ENCODE assay signal across 16 cellular contexts in genomic region chr16:80607204-80607603, GRCh38.
A peak's percentile ranks its signal among the peaks of the same experiment; 100 is the strongest.
DNase-seq lines count a peak whose midpoint lies in the region; ATAC-seq and TF ChIP-seq lines count a peak whose summit lies in the region.
"Had no signal": no experiment of that assay in that cellular context is flagged by ENCODE, and none has a peak within 500 bp of the region (broad histone marks: within the 10 kb centered on the region; RNA-seq: fewer than 3 reads in every experiment).

No MANE protein-coding gene starts in this region.

- TF ChIP-seq CTCF in IMR-90 (conservative IDR thresholded peaks at IDR 0.05; ENCODE audit: low read depth, low read length) (no peak), breast epithelium (IDR thresholded peaks at IDR 0.05) (no peak)

- TF ChIP-seq POLR2A in IMR-90 (IDR thresholded peaks at IDR 0.05; ENCODE audit: low read depth, low read length) (no peak), breast epithelium (IDR thresholded peaks at IDR 0.05) (no peak)

- H3K9me1 ChIP-seq in IMR-90 (ENCODE audit: insufficient read depth, low read length), result no peaks in the 10 kb centered on the region

- no TSS peak for BruUV-seq in IMR-90 (replicated peaks; lab: Mats Ljungman, UMichigan)

- no peak overlapping the region for H2AK9ac ChIP-seq in IMR-90 (replicated peaks; ENCODE audit: low read depth, low read length, poor library complexity)

- H3K56ac ChIP-seq in IMR-90 (ENCODE audit: extremely low read depth, insufficient read depth, low read length), result no peak overlapping the region

- DNase-seq in IMR-90, result no peak
- no peak for DNase-seq in neuronal stem cell (ENCODE audit: low spot score)
- no peak for DNase-seq in breast epithelium (ENCODE audit: low spot score in 2 of 2)
- no peak for DNase-seq in effector memory CD8-positive, alpha-beta T cell
- DNase-seq: Caco-2; CD8-positive, alpha-beta T cell; DMS153; DND-41; GM23248; H7; HCEC 1CT had no signal

- H2AK5ac ChIP-seq in IMR-90 (ENCODE audit: low read depth, low read length) (no peak overlapping the region), neuronal stem cell (ENCODE audit: low read depth, low read length) (no peak overlapping the region)

- H3K36me3 Mint-ChIP-seq in effector memory CD8-positive, alpha-beta T cell (ENCODE audit: insufficient read depth), result peaks cover 8% of the 10 kb centered on the region

- no peaks in the 10 kb centered on the region for H3K27me3 ChIP-seq in BLaER1
- no peaks in the 10 kb centered on the region for H3K27me3 ChIP-seq in IMR-90 (ENCODE audit: control insufficient read depth, insufficient read depth, low read length)
- H3K27me3 ChIP-seq in neuronal stem cell (ENCODE audit: control insufficient read depth in 3 of 3, insufficient read depth in 3 of 3, low read depth in 1 of 3, low read length in 3 of 3), result no peaks in the 10 kb centered on the region
- no peaks in the 10 kb centered on the region for H3K27me3 ChIP-seq in breast epithelium
- H3K27me3 ChIP-seq: BLaER1 treated with 17β-estradiol and CSF1 and Interleukin-3, amounts not matched to agents 10 nM and 100 nM had no signal

- peaks cover 23% of the 10 kb centered on the region for H3K4me1 ChIP-seq in BLaER1
- no peaks in the 10 kb centered on the region; the same call in 1 of the 2 replicates for H3K4me1 ChIP-seq in IMR-90 (ENCODE audit: control insufficient read depth, insufficient read depth, low read length)
- H3K4me1 ChIP-seq in neuronal stem cell (ENCODE audit: control insufficient read depth in 2 of 2, insufficient read depth in 1 of 2, low read depth in 1 of 2, low read length in 2 of 2), result peaks cover 0 to 3% of the 10 kb centered on the region in 2 donors
- H3K4me1 ChIP-seq in breast epithelium, result no peaks in the 10 kb centered on the region
- H3K4me1 ChIP-seq: Caco-2 had no signal

- intact Hi-C loops in IMR-90 (cut with micrococcal nuclease), result no loop called here
- intact Hi-C loops in breast epithelium (cut with DNase I; ENCODE audit: low total_unique reads), result no loop called here

- no peak overlapping the region for H2BK120ac ChIP-seq in IMR-90 (ENCODE audit: low read depth, low read length)
- H2BK120ac ChIP-seq in neuronal stem cell (ENCODE audit: low read depth, low read length), result no peak overlapping the region

- peaks cover 24% of the 10 kb centered on the region for H3K9me3 ChIP-seq in BLaER1
- peaks cover 8% of the 10 kb centered on the region; the same call in 1 of the 2 replicates for H3K9me3 ChIP-seq in IMR-90 (ENCODE audit: control insufficient read depth, insufficient read depth, low read length)
- peaks cover 0 to 2% of the 10 kb centered on the region in 2 donors for H3K9me3 ChIP-seq in neuronal stem cell (replicated peaks in 1 of 2; ENCODE audit: control insufficient read depth in 2 of 2, insufficient read depth in 1 of 2, low read depth in 1 of 2, low read length in 2 of 2)
- no peaks in the 10 kb centered on the region for H3K9me3 ChIP-seq in breast epithelium
- H3K9me3 ChIP-seq: Caco-2 had no signal

- H2BK20ac ChIP-seq in IMR-90 (ENCODE audit: low read depth, low read length), result no peak overlapping the region

- H3K36me3 ChIP-seq in BLaER1, result peaks cover 59% of the 10 kb centered on the region
- no peaks in the 10 kb centered on the region for H3K36me3 ChIP-seq in IMR-90 (ENCODE audit: control insufficient read depth, insufficient read depth, low read length)
- peaks cover 0 to 2% of the 10 kb centered on the region in 2 donors for H3K36me3 ChIP-seq in neuronal stem cell (replicated peaks in 1 of 2; ENCODE audit: control insufficient read depth in 2 of 2, insufficient read depth in 2 of 2, low read length in 2 of 2)
- H3K36me3 ChIP-seq in breast epithelium, result no peaks in the 10 kb centered on the region

- no peaks in the 10 kb centered on the region for H3K27me3 Mint-ChIP-seq in effector memory CD8-positive, alpha-beta T cell
- H3K27me3 Mint-ChIP-seq: B cell had no signal

- H4K8ac ChIP-seq in IMR-90 (ENCODE audit: low read depth in 2 of 2, low read length in 2 of 2) (no peak overlapping the region), neuronal stem cell (ENCODE audit: low read depth, low read length) (no peak overlapping the region)

- no peak overlapping the region for H2BK5ac ChIP-seq in IMR-90 (ENCODE audit: low read depth, low read length, poor library complexity, severe bottlenecking)
- no peak overlapping the region for H2BK5ac ChIP-seq in neuronal stem cell (ENCODE audit: low read length)

- H3K4me2 ChIP-seq in BLaER1 (no peak overlapping the region), IMR-90 (ENCODE audit: low read depth, low read length) (no peak overlapping the region), neuronal stem cell (ENCODE audit: insufficient read depth, low read length, poor library complexity, severe bottlenecking) (no peak overlapping the region)

- H3K18ac ChIP-seq in IMR-90 (ENCODE audit: low read depth, low read length), result no peak overlapping the region
- H3K18ac ChIP-seq in neuronal stem cell (ENCODE audit: low read length), result no peak overlapping the region

- H2BK15ac ChIP-seq in IMR-90 (ENCODE audit: low read depth, low read length) (no peak overlapping the region), neuronal stem cell (ENCODE audit: low read length) (no peak overlapping the region)

- no peak overlapping the region for H3K27ac ChIP-seq in BLaER1
- H3K27ac ChIP-seq in IMR-90 (ENCODE audit: insufficient read depth, low read length), result no peak overlapping the region
- H3K27ac ChIP-seq in neuronal stem cell (replicated peaks; ENCODE audit: low read length), result no peak overlapping the region
- no peak overlapping the region for H3K27ac ChIP-seq in breast epithelium
- H3K27ac ChIP-seq: 22Rv1; BLaER1 treated with 17β-estradiol and CSF1 and Interleukin-3, amounts not matched to agents 10 nM and 100 nM; GM23248 had no signal

- peak overlapping the region; percentile 32 for H2AFZ ChIP-seq in IMR-90 (replicated peaks; ENCODE audit: low read length, poor library complexity)
- H2AFZ ChIP-seq in neuronal stem cell (ENCODE audit: low read length), result no peak overlapping the region
- H2AFZ ChIP-seq: GM23248 had no signal

- H3K14ac ChIP-seq in IMR-90 (replicated peaks; ENCODE audit: low read depth, low read length), result no peak overlapping the region
- H3K14ac ChIP-seq in neuronal stem cell (ENCODE audit: low read length), result peak overlapping the region; percentile 25

- no peak overlapping the region for H3K4ac ChIP-seq in IMR-90 (ENCODE audit: low read depth, low read length)
- no peak overlapping the region for H3K4ac ChIP-seq in neuronal stem cell (ENCODE audit: low read length)

- H3K9ac ChIP-seq in BLaER1 (no peak overlapping the region), IMR-90 (ENCODE audit: low read depth, low read length) (no peak overlapping the region), neuronal stem cell (ENCODE audit: low read depth, low read length, poor library complexity) (peak overlapping the region; percentile 38)
- H3K9ac ChIP-seq: BLaER1 treated with 17β-estradiol and CSF1 and Interleukin-3, amounts not matched to agents 10 nM and 100 nM; GM23248 had no signal

- CTCF ChIA-PET in IMR-90 (lab: Yijun Ruan, JAX), result no interaction called here

- in situ Hi-C loops in IMR-90 (cut with MboI; ENCODE audit: low sequenced_read_pairs), result no loop called here

- dilution Hi-C loops in IMR-90 (cut with HindIII; ENCODE audit: low sequenced_read_pairs, unreplicated experiment), result no loop called here

- H3K4me3 Mint-ChIP-seq in effector memory CD8-positive, alpha-beta T cell, result peak overlapping the region in 1 of 2 donors; percentile 4
- H3K4me3 Mint-ChIP-seq: B cell; CD8-positive, alpha-beta T cell had no signal

- no peak overlapping the region for H2BK12ac ChIP-seq in neuronal stem cell (ENCODE audit: low read length)

- H4K20me1 ChIP-seq in BLaER1, result no peaks in the 10 kb centered on the region
- H4K20me1 ChIP-seq in IMR-90 (ENCODE audit: insufficient read depth, low read length), result no peaks in the 10 kb centered on the region

- peak overlapping the region in 1 of 2 donors; percentile 67 for H3K27ac Mint-ChIP-seq in effector memory CD8-positive, alpha-beta T cell
- H3K27ac Mint-ChIP-seq: B cell had no signal

- peaks cover 0 to 11% of the 10 kb centered on the region in 2 donors for H3K9me3 Mint-ChIP-seq in effector memory CD8-positive, alpha-beta T cell

- WGBS in IMR-90 (ENCODE audit: extremely low coverage in 2 of 2, insufficient read length in 1 of 2), 2 experiments, result no CpG with 5 or more reads among the region's 6 CpGs
- WGBS in neuronal stem cell (ENCODE audit: extremely low coverage in 2 of 2, insufficient read length in 2 of 2, insufficient replicate concordance in 1 of 2), 2 donors, result no CpG with 5 or more reads among the region's 6 CpGs

- no peak overlapping the region for H4K91ac ChIP-seq in IMR-90 (ENCODE audit: insufficient read depth, low read depth, low read length)
- no peak overlapping the region for H4K91ac ChIP-seq in neuronal stem cell (ENCODE audit: low read depth, low read length, poor library complexity)

- TF ChIP-seq RAD21 in IMR-90 (IDR thresholded peaks at IDR 0.05; ENCODE audit: low read length), result no peak

- 0 out of 2 replicates have a peak overlapping the region, but pooled peaks have one; percentile 14 for H3K4me3 ChIP-seq in BLaER1
- H3K4me3 ChIP-seq in IMR-90 (ENCODE audit: insufficient read depth, low read depth, low read length), result no peak overlapping the region
- H3K4me3 ChIP-seq in neuronal stem cell (ENCODE audit: low read length in 2 of 2), result no peak overlapping the region
- no peak overlapping the region for H3K4me3 ChIP-seq in breast epithelium
- H3K4me3 ChIP-seq: BLaER1 treated with 17β-estradiol and CSF1 and Interleukin-3, amounts not matched to agents 10 nM and 100 nM; GM23248 had no signal

- POLR2A ChIA-PET in IMR-90 (lab: Charles Lee; ENCODE audit: unreplicated experiment), result no interaction called here

- H3K79me1 ChIP-seq in IMR-90 (ENCODE audit: low read depth in 1 of 2, low read length in 2 of 2) (no peaks in the 10 kb centered on the region), neuronal stem cell (ENCODE audit: low read depth, low read length) (no peaks in the 10 kb centered on the region)

- no peak for ATAC-seq in IMR-90 (ENCODE audit: low read depth)
- no peak for ATAC-seq in GM21737 (IDR thresholded peaks at IDR 0.05; ENCODE audit: unreplicated experiment)
- no peak for ATAC-seq in effector memory CD8-positive, alpha-beta T cell (replicated peaks)
- ATAC-seq: CD8-positive, alpha-beta T cell had no signal

- no peak overlapping the region for H4K5ac ChIP-seq in IMR-90 (ENCODE audit: low read depth, low read length)

- peaks cover 11 to 13% of the 10 kb centered on the region in 2 donors for H3K4me1 Mint-ChIP-seq in effector memory CD8-positive, alpha-beta T cell (ENCODE audit: low read depth in 2 of 2)

- H3K23ac ChIP-seq in IMR-90 (ENCODE audit: low read depth, low read length) (no peak overlapping the region), neuronal stem cell (ENCODE audit: low read depth, low read length, poor library complexity) (no peak overlapping the region)

TF ChIP-seq in IMR-90, 13 proteins besides CTCF, POLR2A, EP300 and RAD21 (continues in another document):
- no peak for TF ChIP-seq SMC3 (IDR thresholded peaks at IDR 0.05; ENCODE audit: low read depth, low read length)
